Comparison of ENCODE assay signal across 36 cellular contexts in the genomic region with DNA sequence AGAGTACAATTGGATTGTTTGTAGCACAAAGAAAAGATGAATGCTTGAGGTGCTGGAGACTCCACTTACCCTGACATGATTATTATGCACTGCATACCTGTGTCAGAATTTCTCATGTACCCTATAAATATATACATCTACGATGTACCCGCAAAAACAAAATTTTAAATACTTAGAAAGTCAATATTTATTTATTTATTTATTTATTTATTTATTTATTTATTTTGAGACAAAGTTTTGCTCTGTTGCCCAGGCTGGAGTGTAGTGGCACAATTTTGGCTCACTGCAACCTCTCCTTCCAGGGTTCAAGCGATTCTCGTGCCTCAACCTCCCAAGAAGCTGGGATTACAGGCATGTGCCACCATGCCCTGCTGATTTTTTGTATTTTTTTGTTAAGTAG. TPM values are rescaled to one million over a fixed set of nuclear protein-coding genes. Genes with fewer than 3 reads are reported as not detected.
"Had no signal": no experiment of that assay in that cellular context is flagged by ENCODE, and none has a peak within 500 bp of the region (broad histone marks: within the 10 kb centered on the region; RNA-seq: fewer than 3 reads in every experiment).

No MANE protein-coding gene starts in this region.

- FAIRE-seq: astrocyte, bronchial epithelial cell had no signal

- DNase-seq: activated effector memory CD4-positive, alpha-beta T cell treated with anti-CD3 and anti-CD28 coated beads, Interleukin-2, amount 50 U/mL, for 16 hours; activated effector memory CD4-positive, alpha-beta T cell treated with Interleukin-2 at 50 U/mL for 16 hours; activated gamma-delta T cell; activated gamma-delta T cell treated with Interleukin-2 at 50 U/mL for 16 hours; activated naive CD4-positive, alpha-beta T cell; activated naive CD4-positive, alpha-beta T cell treated with anti-CD3 and anti-CD28 coated beads for 36 hours; activated naive CD4-positive, alpha-beta T cell treated with anti-CD3 and anti-CD28 coated beads, Interleukin-2, amount 10 ng/mL, durations not matched to agents 7 days and 5 days; activated naive CD4-positive, alpha-beta T cell treated with anti-CD3 and anti-CD28 coated beads, Interleukin-2, amount 50 U/mL, for 16 hours; activated naive CD4-positive, alpha-beta T cell treated with Interleukin-2 at 50 U/mL for 16 hours; activated naive CD8-positive, alpha-beta T cell treated with anti-CD3 and anti-CD28 coated beads for 36 hours; activated naive CD8-positive, alpha-beta T cell treated with anti-CD3 and anti-CD28 coated beads, Interleukin-2, amount 10 ng/mL, durations not matched to agents 7 days and 5 days; activated naive CD8-positive, alpha-beta T cell treated with anti-CD3 and anti-CD28 coated beads, Interleukin-2, amount 50 U/mL, for 24 hours; activated T-cell treated with anti-CD3 and anti-CD28 coated beads, Interleukin-2, amount 50 U/mL, for 1 hour; activated T-cell treated with anti-CD3 and anti-CD28 coated beads, Interleukin-2, amount 50 U/mL, for 24 hours; activated T-cell treated with anti-CD3 and anti-CD28 coated beads, Interleukin-2, amount 50 U/mL, for 4 hours; activated T-cell treated with anti-CD3 and anti-CD28 coated beads, Interleukin-2, amount 50 U/mL, for 48 hours; activated T-cell treated with anti-CD3 and anti-CD28 coated beads, Interleukin-2, amount 50 U/mL, for 72 hours; amniotic stem cell; amygdala; anterior cingulate cortex; aorta; body of pancreas; brain microvascular endothelial cell; caudate nucleus; central memory CD4-positive, alpha-beta T cell; cerebellar nuclear complex had no signal

- H3K9me3 ChIP-seq: ascending aorta, body of pancreas had no signal

- H3K4me3 ChIP-seq: ascending aorta, body of pancreas, breast epithelium, cardiac muscle cell had no signal

- H3K36me3 ChIP-seq: ascending aorta, brain microvascular endothelial cell, breast epithelium, cardiac muscle cell had no signal

- H3K27ac ChIP-seq: ascending aorta, body of pancreas, brain microvascular endothelial cell, breast epithelium, cardiac muscle cell had no signal

- H3K27me3 ChIP-seq: ascending aorta, body of pancreas, brain microvascular endothelial cell, breast epithelium had no signal

- H3K4me1 ChIP-seq: ascending aorta, body of pancreas, breast epithelium had no signal

- ATAC-seq: activated naive CD4-positive, alpha-beta T cell treated with anti-CD3 and anti-CD28 coated beads, Interleukin-2, amount 50 U/mL, for 72 hours; activated naive CD8-positive, alpha-beta T cell treated with anti-CD3 and anti-CD28 coated beads, Interleukin-2, amount 50 U/mL, for 24 hours; activated T-cell treated with anti-CD3 and anti-CD28 coated beads, Interleukin-2, amount 50 U/mL, for 4 hours; activated T-cell treated with anti-CD3 and anti-CD28 coated beads, Interleukin-2, amount 50 U/mL, for 72 hours; activated T-helper 17 cell treated with anti-CD3 and anti-CD28 coated beads, Interleukin-2, amount 50 U/mL, for 72 hours; body of pancreas had no signal

RNA-seq across cellular contexts. Expression of a gene that starts 35.1 kb away (rescaled TPM):
- total RNA-seq: activated naive CD4-positive, alpha-beta T cell treated with anti-CD3 and anti-CD28 coated beads for 36 hours; activated naive CD4-positive, alpha-beta T cell treated with anti-CD3 and anti-CD28 coated beads, Interleukin-2, amount 50 U/mL, for 72 hours; activated naive CD8-positive, alpha-beta T cell treated with anti-CD3 and anti-CD28 coated beads for 36 hours; activated naive CD8-positive, alpha-beta T cell treated with anti-CD3 and anti-CD28 coated beads, Interleukin-2, amount 10 ng/mL, durations not matched to agents 7 days and 5 days; activated T-cell treated with anti-CD3 and anti-CD28 coated beads, Interleukin-2, amount 50 U/mL, for 4 hours; activated T-cell treated with anti-CD3 and anti-CD28 coated beads, Interleukin-2, amount 50 U/mL, for 72 hours; activated T-helper 1 cell treated with anti-CD3 and anti-CD28 coated beads, Interleukin-12 subunit alpha, Interleukin-12 subunit beta, Interleukin-2, Interleukin-4 antibody, amounts not matched to agents 30 ng/mL and 10 ng/mL and 1 ng/mL, durations not matched to agents 14 hours and 24 hours and 36 hours; activated T-helper 17 cell treated with anti-CD3 and anti-CD28 coated beads, Interleukin-2, amount 50 U/mL, for 72 hours; activated T-helper 2 cell treated with anti-CD3 and anti-CD28 coated beads, Interferon-gamma antibody, Interleukin-2, Interleukin-4, amounts not matched to agents 10 μg/mL and 5 μg/mL and 100 μg/mL, durations not matched to agents 14 hours and 24 hours and 36 hours; chondrocyte had no signal
